In the genomic region with DNA sequence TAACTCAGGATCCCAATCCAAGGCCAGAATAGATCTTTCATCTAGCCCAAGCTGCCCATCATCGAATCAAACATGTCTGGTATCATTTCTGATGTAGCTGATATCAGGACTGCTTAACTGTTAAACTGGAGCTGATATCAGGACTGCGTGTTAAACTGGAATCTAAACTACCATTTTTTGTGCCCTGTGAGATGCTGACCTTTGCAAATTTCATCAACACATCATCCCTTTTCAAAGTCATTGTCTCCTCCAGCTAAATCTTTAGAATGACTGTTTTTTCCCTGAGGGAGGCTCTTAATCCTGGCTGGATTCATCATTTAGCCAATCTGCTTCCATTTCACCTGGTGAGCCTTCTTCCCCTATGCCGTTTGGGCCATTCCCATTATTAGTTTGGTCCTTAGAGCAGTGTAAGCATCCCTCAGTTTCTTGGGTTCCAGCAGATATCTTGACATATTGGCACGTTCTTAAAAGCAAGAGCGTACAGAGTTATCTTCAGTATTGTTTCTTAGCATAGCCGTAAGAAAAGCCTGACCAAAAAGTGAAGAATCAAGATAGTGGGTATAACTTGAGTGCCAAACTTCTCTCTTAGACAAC, we compare ENCODE assay signal across 1 cellular context.
TF ChIP-seq lines count a peak whose summit lies in the region.

No MANE protein-coding gene starts in this region.

TF ChIP-seq in HepG2, 621 proteins besides CTCF, POLR2A, EP300 and RAD21:
- TF ChIP-seq KLF16 (CRISPR knock-in tag; IDR thresholded peaks at IDR 0.05) = no peak
- no peak for TF ChIP-seq HNRNPH1 (optimal IDR thresholded peaks at IDR 0.05; ENCODE audit: low read depth, low read length)
- peak; percentile 87 to 94 for TF ChIP-seq MAFK (conservative IDR thresholded peaks at IDR 0.05 in 1 of 2, IDR thresholded peaks at IDR 0.05 in 1 of 2; ENCODE audit: low read length in 2 of 2)
- no peak for TF ChIP-seq RORA (CRISPR knock-in tag; IDR thresholded peaks at IDR 0.05)
- TF ChIP-seq MAFF (IDR thresholded peaks at IDR 0.05; ENCODE audit: low read depth, low read length) = peak; percentile 89
- TF ChIP-seq RBM22 (optimal IDR thresholded peaks at IDR 0.05; ENCODE audit: low read length) = peak; percentile 91
- TF ChIP-seq REPIN1 (CRISPR knock-in tag; IDR thresholded peaks at IDR 0.05; ENCODE audit: borderline replicate concordance, low read depth) = no peak
- TF ChIP-seq ISX (CRISPR knock-in tag; conservative IDR thresholded peaks at IDR 0.05) = no peak
- TF ChIP-seq, protein P1, sequence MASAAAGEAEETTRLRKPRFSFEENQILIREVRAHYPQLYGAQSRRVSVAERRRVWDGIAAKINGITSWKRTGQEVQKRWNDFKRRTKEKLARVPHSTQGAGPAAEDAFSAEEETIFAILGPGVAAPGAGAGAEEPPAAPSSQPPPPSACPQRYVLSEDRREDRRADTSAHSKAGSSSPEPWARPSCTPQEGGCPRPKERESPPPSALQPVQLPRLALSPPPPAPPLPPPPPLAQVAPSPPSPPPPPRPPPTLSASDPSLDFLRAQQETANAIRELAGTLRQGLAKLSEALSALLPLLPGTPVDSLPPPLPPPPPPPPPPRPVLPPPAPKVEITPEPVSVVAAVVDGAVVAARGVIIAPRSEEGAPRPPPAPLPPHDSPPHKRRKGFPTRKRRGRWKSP (CRISPR knock-in tag; IDR thresholded peaks at IDR 0.05) = no peak
- no peak for TF ChIP-seq HMG20A (CRISPR knock-in tag; IDR thresholded peaks at IDR 0.05; ENCODE audit: borderline replicate concordance)
- TF ChIP-seq ZNF12 (CRISPR knock-in tag; IDR thresholded peaks at IDR 0.05) = no peak
- peak; percentile 34; the same call in 1 of the 2 replicates for TF ChIP-seq SSRP1 (CRISPR knock-in tag; IDR thresholded peaks at IDR 0.05)
- TF ChIP-seq KDM3A (CRISPR knock-in tag; IDR thresholded peaks at IDR 0.05; ENCODE audit: low read depth) = no peak
- no peak for TF ChIP-seq ARNTL (CRISPR knock-in tag; IDR thresholded peaks at IDR 0.05)
- TF ChIP-seq, protein P2, sequence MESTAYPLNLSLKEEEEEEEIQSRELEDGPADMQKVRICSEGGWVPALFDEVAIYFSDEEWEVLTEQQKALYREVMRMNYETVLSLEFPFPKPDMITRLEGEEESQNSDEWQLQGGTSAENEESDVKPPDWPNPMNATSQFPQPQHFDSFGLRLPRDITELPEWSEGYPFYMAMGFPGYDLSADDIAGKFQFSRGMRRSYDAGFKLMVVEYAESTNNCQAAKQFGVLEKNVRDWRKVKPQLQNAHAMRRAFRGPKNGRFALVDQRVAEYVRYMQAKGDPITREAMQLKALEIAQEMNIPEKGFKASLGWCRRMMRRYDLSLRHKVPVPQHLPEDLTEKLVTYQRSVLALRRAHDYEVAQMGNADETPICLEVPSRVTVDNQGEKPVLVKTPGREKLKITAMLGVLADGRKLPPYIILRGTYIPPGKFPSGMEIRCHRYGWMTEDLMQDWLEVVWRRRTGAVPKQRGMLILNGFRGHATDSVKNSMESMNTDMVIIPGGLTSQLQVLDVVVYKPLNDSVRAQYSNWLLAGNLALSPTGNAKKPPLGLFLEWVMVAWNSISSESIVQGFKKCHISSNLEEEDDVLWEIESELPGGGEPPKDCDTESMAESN (CRISPR knock-in tag; conservative IDR thresholded peaks at IDR 0.05) = no peak
- 0 out of 2 replicates have a peak, but pooled peaks have one; percentile 37 for TF ChIP-seq POLR2G (IDR thresholded peaks at IDR 0.05; ENCODE audit: low read depth, low read length)
- no peak for TF ChIP-seq MBNL3 (CRISPR knock-in tag; conservative IDR thresholded peaks at IDR 0.05)
